ENCODE assay signal across 8 cellular contexts in the genomic region with DNA sequence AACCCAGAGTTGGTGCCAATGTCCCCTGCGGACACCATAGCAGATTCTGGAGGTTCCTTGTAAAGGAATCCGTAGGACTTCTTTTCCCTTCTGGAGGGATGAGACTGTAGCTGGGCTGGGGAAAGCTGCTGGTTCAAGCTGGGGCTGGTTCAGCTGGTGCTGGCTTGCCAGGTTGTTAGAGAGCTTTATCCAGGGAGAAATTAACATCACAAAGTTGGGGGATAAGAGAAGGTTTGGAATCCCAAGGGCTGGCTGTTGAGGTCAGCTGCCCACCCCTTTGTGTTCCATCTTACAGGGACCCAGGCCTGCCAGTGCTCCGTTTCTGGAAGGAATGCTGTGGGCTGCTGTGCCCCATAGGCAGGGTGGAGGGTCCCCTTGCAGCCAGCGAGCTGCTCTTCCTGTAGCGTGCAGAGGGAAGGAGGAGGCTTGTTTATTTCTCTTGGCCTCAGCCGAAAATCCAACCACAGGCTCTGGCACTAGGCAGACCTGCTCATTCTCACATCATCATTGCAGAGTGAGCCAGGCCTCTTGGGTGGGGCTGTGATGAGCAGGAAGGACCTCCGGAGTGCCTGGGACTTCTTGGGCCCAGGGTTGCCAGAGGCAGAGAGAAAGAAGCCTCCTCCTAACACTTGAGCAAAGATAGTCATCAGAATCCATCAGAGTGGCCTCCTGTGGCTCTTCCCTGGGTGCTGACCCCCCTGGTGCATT.
A peak's percentile ranks its signal among the peaks of the same experiment; 100 is the strongest.
DNase-seq lines count a peak whose midpoint lies in the region; ATAC-seq, FAIRE-seq and TF ChIP-seq lines count a peak whose summit lies in the region.

No MANE protein-coding gene starts in this region.

- H3K4me3 ChIP-seq in A549 (0 out of 3 replicates have a peak overlapping the region, but pooled peaks have one; percentile 2), kidney (ENCODE audit: low read length in 2 of 2) (peak overlapping the region in 1 of 2 donors; percentile 14)

- no peak for FAIRE-seq in A549 (lab: Jason Lieb, UNC)
- FAIRE-seq in kidney (lab: Jason Lieb, UNC), result no peak

- peak overlapping the region; percentile 74 for H3K27ac Mint-ChIP-seq in stimulated activated naive CD8-positive, alpha-beta T cell treated with anti-CD3 and anti-CD28 coated beads, Interleukin-15, Interleukin-2, amounts not matched to agents 100 ng/mL and 50 ng/mL, for 24 hours

- peak overlapping the region; percentile 71 for H3K4me2 ChIP-seq in A549

- H3K4me1 ChIP-seq in A549 (peaks cover 72% of the 10 kb centered on the region), kidney (ENCODE audit: control insufficient read depth in 1 of 2, insufficient read depth in 1 of 2, low read depth in 1 of 2, low read length in 2 of 2) (peaks cover 61 to 67% of the 10 kb centered on the region in 2 donors)

- H3K27me3 Mint-ChIP-seq in stimulated activated naive CD8-positive, alpha-beta T cell treated with anti-CD3 and anti-CD28 coated beads, Interleukin-15, Interleukin-2, amounts not matched to agents 100 ng/mL and 50 ng/mL, for 24 hours, result no peaks in the 10 kb centered on the region

- TF ChIP-seq CTCF in A549 (IDR thresholded peaks at IDR 0.05) (no peak), kidney (IDR thresholded peaks at IDR 0.05; ENCODE audit: borderline replicate concordance, extremely low read depth, insufficient read depth) (no peak), GM20000 (IDR thresholded peaks at IDR 0.05; ENCODE audit: extremely low read depth, missing control alignments) (no peak)

- no peak for TF ChIP-seq EP300 in A549 (IDR thresholded peaks at IDR 0.05)

- H3K36me3 Mint-ChIP-seq in stimulated activated naive CD8-positive, alpha-beta T cell treated with anti-CD3 and anti-CD28 coated beads, Interleukin-15, Interleukin-2, amounts not matched to agents 100 ng/mL and 50 ng/mL, for 24 hours (ENCODE audit: low read depth), result no peaks in the 10 kb centered on the region

- no peaks in the 10 kb centered on the region for H3K9me3 Mint-ChIP-seq in stimulated activated naive CD8-positive, alpha-beta T cell treated with anti-CD3 and anti-CD28 coated beads, Interleukin-15, Interleukin-2, amounts not matched to agents 100 ng/mL and 50 ng/mL, for 24 hours

- H3K4me3 Mint-ChIP-seq in stimulated activated naive CD8-positive, alpha-beta T cell treated with anti-CD3 and anti-CD28 coated beads, Interleukin-15, Interleukin-2, amounts not matched to agents 100 ng/mL and 50 ng/mL, for 24 hours, result peak overlapping the region; percentile 66

- no peak for TF ChIP-seq POLR2A in A549 (IDR thresholded peaks at IDR 0.05; ENCODE audit: low read length)

- TF ChIP-seq RAD21 in A549 (conservative IDR thresholded peaks at IDR 0.05 in 1 of 2, IDR thresholded peaks at IDR 0.05 in 1 of 2), result no peak

- H3K9me3 ChIP-seq in A549, result no peaks in the 10 kb centered on the region
- H3K9me3 ChIP-seq in kidney (ENCODE audit: control insufficient read depth in 1 of 2, low read length in 2 of 2), result no peaks in the 10 kb centered on the region

- H3K27ac ChIP-seq in A549, result peak overlapping the region; percentile 85 to 87
- H3K27ac ChIP-seq in kidney (ENCODE audit: low read depth in 2 of 2, low read length in 2 of 2), result peak overlapping the region; percentile 68 to 77

- DNase-seq in A549 (ENCODE audit: low read depth in 1 of 2, low spot score in 1 of 2) (peak; percentile 54 to 74), Kasumi-1 (lab: John Stamatoyannopoulos, UW) (peak; percentile 80 to 82), brain pericyte (ENCODE audit: low read depth, low spot score) (peak; percentile 83), kidney (no peak), amygdala (lab: John Stamatoyannopoulos, UW) (no peak), SW 1271 (lab: John Stamatoyannopoulos, UW) (no peak), GM20000 (ENCODE audit: low spot score) (no peak)

- no peaks in the 10 kb centered on the region for H3K36me3 ChIP-seq in kidney (ENCODE audit: control insufficient read depth in 1 of 2, insufficient read depth in 2 of 2, low read length in 2 of 2)

- intact Hi-C loops in kidney (cut with DNase I), result no loop called here

- H3K9ac ChIP-seq in kidney (ENCODE audit: low read length in 2 of 2), result peak overlapping the region in 1 of 2 donors; percentile 29

- POLR2A ChIA-PET in A549 (lab: Yijun Ruan, JAX), result no interaction called here

- peak; percentile 31 to 68 for ATAC-seq in A549

- WGBS in A549 (ENCODE audit: missing lambda C conversion rate), result 30% methylated on average over 7 of the region's 7 CpGs

- peaks cover 69% of the 10 kb centered on the region for H3K4me1 Mint-ChIP-seq in stimulated activated naive CD8-positive, alpha-beta T cell treated with anti-CD3 and anti-CD28 coated beads, Interleukin-15, Interleukin-2, amounts not matched to agents 100 ng/mL and 50 ng/mL, for 24 hours (ENCODE audit: low read depth)

- CTCF ChIA-PET in A549 (lab: Yijun Ruan, JAX), result interaction anchor here (0.8 to 4.8 kb wide), 6 partner anchors 38 to 104 kb away, joined by 3 to 22 read pairs (median 4); no protein-coding TSS in a partner anchor

TF ChIP-seq in A549, 52 proteins besides CTCF, POLR2A, EP300 and RAD21:
- TF ChIP-seq JUNB (IDR thresholded peaks at IDR 0.05), result no peak
TF ChIP-seq in A549: peak in this region for 0.

Comparison
In these comparisons a context has a peak if more than half of its experiments do, and no peak if none do; other contexts are left out.
1. DNase-seq: peak in A549 (2 of 2), Kasumi-1 (2 of 2) and brain pericyte (single experiment); none in kidney (single experiment), amygdala (0 of 56), SW 1271 (0 of 2) and GM20000 (single experiment).